1 cellular context compared by ENCODE assay signal in the genomic region with DNA sequence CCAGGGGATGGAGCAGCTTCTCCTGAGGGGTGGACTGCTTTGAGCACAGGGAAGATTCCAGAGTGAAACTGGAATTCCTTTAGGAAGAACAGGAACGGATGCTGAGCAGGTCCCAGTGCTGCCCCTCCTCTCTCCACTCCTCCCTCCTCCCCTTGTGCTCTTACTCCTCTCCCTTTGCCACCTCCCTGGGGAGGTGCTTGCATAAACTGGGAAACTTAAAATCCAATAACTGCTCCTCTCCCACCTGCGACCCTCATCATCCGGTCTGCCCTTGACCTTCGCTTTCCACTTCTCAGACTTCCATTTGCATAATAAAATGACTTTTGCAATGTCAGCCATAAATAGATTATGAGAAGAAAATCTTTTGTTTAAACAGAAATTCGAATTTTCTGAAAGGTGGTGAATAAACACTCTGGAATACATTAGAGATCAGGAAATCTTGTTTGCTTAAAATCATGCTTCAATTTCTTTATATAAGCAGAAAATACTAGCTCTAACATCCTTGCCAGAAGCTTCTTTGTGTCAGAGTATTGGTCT.
TF ChIP-seq lines count a peak whose summit lies in the region.

No MANE protein-coding gene starts in this region.

TF ChIP-seq in HepG2, 621 proteins besides CTCF, POLR2A, EP300 and RAD21:
- TF ChIP-seq, protein P1, sequence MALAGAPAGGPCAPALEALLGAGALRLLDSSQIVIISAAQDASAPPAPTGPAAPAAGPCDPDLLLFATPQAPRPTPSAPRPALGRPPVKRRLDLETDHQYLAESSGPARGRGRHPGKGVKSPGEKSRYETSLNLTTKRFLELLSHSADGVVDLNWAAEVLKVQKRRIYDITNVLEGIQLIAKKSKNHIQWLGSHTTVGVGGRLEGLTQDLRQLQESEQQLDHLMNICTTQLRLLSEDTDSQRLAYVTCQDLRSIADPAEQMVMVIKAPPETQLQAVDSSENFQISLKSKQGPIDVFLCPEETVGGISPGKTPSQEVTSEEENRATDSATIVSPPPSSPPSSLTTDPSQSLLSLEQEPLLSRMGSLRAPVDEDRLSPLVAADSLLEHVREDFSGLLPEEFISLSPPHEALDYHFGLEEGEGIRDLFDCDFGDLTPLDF (CRISPR knock-in tag; IDR thresholded peaks at IDR 0.05), result no peak
- TF ChIP-seq MAFF (IDR thresholded peaks at IDR 0.05; ENCODE audit: low read depth, low read length) (peak; percentile 50; the same call in 1 of the 2 replicates), MAFK (conservative IDR thresholded peaks at IDR 0.05 in 1 of 2, IDR thresholded peaks at IDR 0.05 in 1 of 2; ENCODE audit: low read length in 2 of 2) (peak; percentile 31 to 73; a peak in 2 of 4 replicates), ZNF263 (CRISPR knock-in tag; IDR thresholded peaks at IDR 0.05) (peak; percentile 68)
